In the genomic region with DNA sequence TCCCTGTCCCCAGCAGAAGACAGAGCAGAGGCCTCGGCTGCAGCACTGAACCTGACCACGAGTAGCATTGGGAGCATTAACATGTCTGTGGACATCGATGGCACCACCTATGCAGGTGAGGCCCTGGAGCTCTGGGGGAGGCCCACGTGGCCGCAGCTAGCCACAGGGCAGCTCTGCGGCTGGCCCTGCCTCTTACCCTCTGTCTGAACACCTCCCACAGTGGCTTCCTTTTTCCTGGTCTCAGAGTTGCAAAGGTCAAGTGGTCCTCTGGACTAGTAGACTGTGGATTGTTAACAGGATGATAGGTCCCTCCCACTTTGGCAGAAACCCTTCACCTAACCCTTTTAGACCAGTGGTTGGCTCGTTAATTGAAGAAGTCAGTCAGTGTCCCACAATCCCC, we compare ENCODE assay signal across 1 cellular context.
TF ChIP-seq lines count a peak whose summit lies in the region.

No MANE protein-coding gene starts in this region.

TF ChIP-seq in HepG2, 621 proteins besides CTCF, POLR2A, EP300 and RAD21:
- TF ChIP-seq ZNF569 (CRISPR knock-in tag; IDR thresholded peaks at IDR 0.05; ENCODE audit: borderline replicate concordance) (no peak), HNRNPK (IDR thresholded peaks at IDR 0.05; ENCODE audit: low read depth, low read length, poor library complexity, severe bottlenecking) (no peak), ZNF687 (CRISPR knock-in tag; IDR thresholded peaks at IDR 0.05) (peak; percentile 56), CSRNP2 (CRISPR knock-in tag; conservative IDR thresholded peaks at IDR 0.05; ENCODE audit: low read depth) (no peak), SIN3B (IDR thresholded peaks at IDR 0.05; ENCODE audit: low read length) (no peak), TIGD3 (CRISPR knock-in tag; IDR thresholded peaks at IDR 0.05; ENCODE audit: borderline replicate concordance) (no peak), HNF4G (IDR thresholded peaks at IDR 0.05; ENCODE audit: borderline replicate concordance, low read depth, low read length) (0 out of 2 replicates have a peak, but pooled peaks have one; percentile 28), HNF4G (CRISPR knock-in tag; IDR thresholded peaks at IDR 0.05; ENCODE audit: borderline replicate concordance, low read depth) (no peak), SMARCE1 (IDR thresholded peaks at IDR 0.05; ENCODE audit: borderline replicate concordance) (no peak), CHCHD3 (CRISPR knock-in tag; IDR thresholded peaks at IDR 0.05) (no peak), NR2F6 (IDR thresholded peaks at IDR 0.05) (no peak), NR2F6 (CRISPR knock-in tag; IDR thresholded peaks at IDR 0.05) (no peak), PRMT3 (CRISPR knock-in tag; IDR thresholded peaks at IDR 0.05; ENCODE audit: borderline replicate concordance, low read depth) (no peak), E2F2 (CRISPR knock-in tag; IDR thresholded peaks at IDR 0.05; ENCODE audit: borderline replicate concordance) (no peak), ZMAT5 (CRISPR knock-in tag; IDR thresholded peaks at IDR 0.05; ENCODE audit: borderline replicate concordance, low read depth) (no peak), ZNF567 (CRISPR knock-in tag; IDR thresholded peaks at IDR 0.05; ENCODE audit: borderline replicate concordance) (no peak), RARA (CRISPR knock-in tag; IDR thresholded peaks at IDR 0.05) (no peak), ZNF142 (CRISPR knock-in tag; IDR thresholded peaks at IDR 0.05) (no peak), TEAD2 (CRISPR knock-in tag; IDR thresholded peaks at IDR 0.05) (no peak), MAX (IDR thresholded peaks at IDR 0.05) (peak; percentile 50; the same call in 1 of the 2 replicates), HBP1 (CRISPR knock-in tag; IDR thresholded peaks at IDR 0.05; ENCODE audit: low read depth) (no peak), RCOR2 (CRISPR knock-in tag; IDR thresholded peaks at IDR 0.05) (no peak), TBX2 (CRISPR knock-in tag; IDR thresholded peaks at IDR 0.05; ENCODE audit: borderline replicate concordance) (no peak), KLF15 (CRISPR knock-in tag; IDR thresholded peaks at IDR 0.05; ENCODE audit: borderline replicate concordance) (no peak)
- TF ChIP-seq, protein P1, sequence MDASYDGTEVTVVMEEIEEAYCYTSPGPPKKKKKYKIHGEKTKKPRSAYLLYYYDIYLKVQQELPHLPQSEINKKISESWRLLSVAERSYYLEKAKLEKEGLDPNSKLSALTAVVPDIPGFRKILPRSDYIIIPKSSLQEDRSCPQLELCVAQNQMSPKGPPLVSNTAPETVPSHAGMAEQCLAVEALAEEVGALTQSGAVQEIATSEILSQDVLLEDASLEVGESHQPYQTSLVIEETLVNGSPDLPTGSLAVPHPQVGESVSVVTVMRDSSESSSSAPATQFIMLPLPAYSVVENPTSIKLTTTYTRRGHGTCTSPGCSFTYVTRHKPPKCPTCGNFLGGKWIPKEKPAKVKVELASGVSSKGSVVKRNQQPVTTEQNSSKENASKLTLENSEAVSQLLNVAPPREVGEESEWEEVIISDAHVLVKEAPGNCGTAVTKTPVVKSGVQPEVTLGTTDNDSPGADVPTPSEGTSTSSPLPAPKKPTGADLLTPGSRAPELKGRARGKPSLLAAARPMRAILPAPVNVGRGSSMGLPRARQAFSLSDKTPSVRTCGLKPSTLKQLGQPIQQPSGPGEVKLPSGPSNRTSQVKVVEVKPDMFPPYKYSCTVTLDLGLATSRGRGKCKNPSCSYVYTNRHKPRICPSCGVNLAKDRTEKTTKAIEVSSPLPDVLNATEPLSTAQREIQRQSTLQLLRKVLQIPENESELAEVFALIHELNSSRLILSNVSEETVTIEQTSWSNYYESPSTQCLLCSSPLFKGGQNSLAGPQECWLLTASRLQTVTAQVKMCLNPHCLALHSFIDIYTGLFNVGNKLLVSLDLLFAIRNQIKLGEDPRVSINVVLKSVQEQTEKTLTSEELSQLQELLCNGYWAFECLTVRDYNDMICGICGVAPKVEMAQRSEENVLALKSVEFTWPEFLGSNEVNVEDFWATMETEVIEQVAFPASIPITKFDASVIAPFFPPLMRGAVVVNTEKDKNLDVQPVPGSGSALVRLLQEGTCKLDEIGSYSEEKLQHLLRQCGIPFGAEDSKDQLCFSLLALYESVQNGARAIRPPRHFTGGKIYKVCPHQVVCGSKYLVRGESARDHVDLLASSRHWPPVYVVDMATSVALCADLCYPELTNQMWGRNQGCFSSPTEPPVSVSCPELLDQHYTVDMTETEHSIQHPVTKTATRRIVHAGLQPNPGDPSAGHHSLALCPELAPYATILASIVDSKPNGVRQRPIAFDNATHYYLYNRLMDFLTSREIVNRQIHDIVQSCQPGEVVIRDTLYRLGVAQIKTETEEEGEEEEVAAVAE (CRISPR knock-in tag; IDR thresholded peaks at IDR 0.05; ENCODE audit: borderline replicate concordance): no peak
- TF ChIP-seq, protein P2, sequence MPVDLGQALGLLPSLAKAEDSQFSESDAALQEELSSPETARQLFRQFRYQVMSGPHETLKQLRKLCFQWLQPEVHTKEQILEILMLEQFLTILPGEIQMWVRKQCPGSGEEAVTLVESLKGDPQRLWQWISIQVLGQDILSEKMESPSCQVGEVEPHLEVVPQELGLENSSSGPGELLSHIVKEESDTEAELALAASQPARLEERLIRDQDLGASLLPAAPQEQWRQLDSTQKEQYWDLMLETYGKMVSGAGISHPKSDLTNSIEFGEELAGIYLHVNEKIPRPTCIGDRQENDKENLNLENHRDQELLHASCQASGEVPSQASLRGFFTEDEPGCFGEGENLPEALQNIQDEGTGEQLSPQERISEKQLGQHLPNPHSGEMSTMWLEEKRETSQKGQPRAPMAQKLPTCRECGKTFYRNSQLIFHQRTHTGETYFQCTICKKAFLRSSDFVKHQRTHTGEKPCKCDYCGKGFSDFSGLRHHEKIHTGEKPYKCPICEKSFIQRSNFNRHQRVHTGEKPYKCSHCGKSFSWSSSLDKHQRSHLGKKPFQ (CRISPR knock-in tag; IDR thresholded peaks at IDR 0.05; ENCODE audit: insufficient replicate concordance): no peak
